Comparison of ENCODE assay signal across 8 cellular contexts in genomic region chr17:9002610-9003354, GRCh38.
DNase-seq lines count a peak whose midpoint lies in the region; ATAC-seq lines count a peak whose summit lies in the region.

No MANE protein-coding gene starts in this region.

- DNase-seq in activated effector memory CD4-positive, alpha-beta T cell treated with anti-CD3 and anti-CD28 coated beads, Interleukin-2, amount 50 U/mL, for 16 hours, result peak; percentile 77
- DNase-seq in activated effector memory CD4-positive, alpha-beta T cell treated with Interleukin-2 at 50 U/mL for 16 hours, result no peak
- peak; percentile 40 for DNase-seq in activated naive CD4-positive, alpha-beta T cell treated with anti-CD3 and anti-CD28 coated beads, Interleukin-2, amount 10 ng/mL, durations not matched to agents 7 days and 5 days
- DNase-seq in stimulated activated CD4-positive, alpha-beta T cell treated with anti-CD3 and anti-CD28 coated beads, Interleukin-4, amount 100 ng/mL, for 4 hours, result peak; percentile 5 to 39
- DNase-seq in NCI-H526 treated with DMSO at 0.1 percent for 48 hours (lab: John Stamatoyannopoulos, UW) (no peak), NCI-H1092 (lab: John Stamatoyannopoulos, UW) (no peak)

- H3K27ac Mint-ChIP-seq in activated naive CD4-positive, alpha-beta T cell treated with anti-CD3 and anti-CD28 coated beads, Interleukin-2, amount 10 ng/mL, durations not matched to agents 7 days and 5 days, result no peak overlapping the region

- peaks cover 13% of the 10 kb centered on the region for H3K4me1 Mint-ChIP-seq in activated naive CD4-positive, alpha-beta T cell treated with anti-CD3 and anti-CD28 coated beads, Interleukin-2, amount 10 ng/mL, durations not matched to agents 7 days and 5 days

- H3K9ac ChIP-seq in iPS-20b (ENCODE audit: low read depth, low read length), result no peak overlapping the region

- H3K27me3 ChIP-seq in iPS-20b (ENCODE audit: insufficient read depth, low read length), result peaks cover 85% of the 10 kb centered on the region

- CTCF ChIA-PET in activated naive CD4-positive, alpha-beta T cell treated with anti-CD3 and anti-CD28 coated beads, Interleukin-2, amount 10 ng/mL, durations not matched to agents 7 days and 5 days (lab: Charles Lee), result interaction anchor here (0.7 to 1.8 kb wide), 5 partner anchors 16 to 520 kb away, joined by 3 to 5 read pairs (median 3); no protein-coding TSS in a partner anchor

- peaks cover 1% of the 10 kb centered on the region for H3K36me3 Mint-ChIP-seq in activated naive CD4-positive, alpha-beta T cell treated with anti-CD3 and anti-CD28 coated beads, Interleukin-2, amount 10 ng/mL, durations not matched to agents 7 days and 5 days

- peaks cover 95% of the 10 kb centered on the region for H3K27me3 Mint-ChIP-seq in activated naive CD4-positive, alpha-beta T cell treated with anti-CD3 and anti-CD28 coated beads, Interleukin-2, amount 10 ng/mL, durations not matched to agents 7 days and 5 days

- no peak overlapping the region for H3K27ac ChIP-seq in iPS-20b (ENCODE audit: low read length)

- no peaks in the 10 kb centered on the region for H3K9me3 Mint-ChIP-seq in activated naive CD4-positive, alpha-beta T cell treated with anti-CD3 and anti-CD28 coated beads, Interleukin-2, amount 10 ng/mL, durations not matched to agents 7 days and 5 days

- H3K4me3 ChIP-seq in iPS-20b (ENCODE audit: low read length), result peak overlapping the region; percentile 43; the same call in 1 of the 2 replicates

- peaks cover 7% of the 10 kb centered on the region; the same call in 1 of the 2 replicates for H3K4me1 ChIP-seq in iPS-20b (ENCODE audit: insufficient read depth, low read length)

- H3K4me3 Mint-ChIP-seq in activated naive CD4-positive, alpha-beta T cell treated with anti-CD3 and anti-CD28 coated beads, Interleukin-2, amount 10 ng/mL, durations not matched to agents 7 days and 5 days, result peak overlapping the region; percentile 49

- H3K36me3 ChIP-seq in iPS-20b (ENCODE audit: insufficient read depth, low read depth, low read length), result no peaks in the 10 kb centered on the region

- no peak for ATAC-seq in GM19452 (IDR thresholded peaks at IDR 0.05; ENCODE audit: unreplicated experiment)

- no peaks in the 10 kb centered on the region for H3K9me3 ChIP-seq in iPS-20b (ENCODE audit: insufficient read depth, low read depth, low read length)

Comparison
In these comparisons a context has a peak if more than half of its experiments do, and no peak if none do; other contexts are left out.
1. DNase-seq: peak in activated effector memory CD4-positive, alpha-beta T cell treated with anti-CD3 and anti-CD28 coated beads, Interleukin-2, amount 50 U/mL, for 16 hours (single experiment), activated naive CD4-positive, alpha-beta T cell treated with anti-CD3 and anti-CD28 coated beads, Interleukin-2, amount 10 ng/mL, durations not matched to agents 7 days and 5 days (single experiment) and stimulated activated CD4-positive, alpha-beta T cell treated with anti-CD3 and anti-CD28 coated beads, Interleukin-4, amount 100 ng/mL, for 4 hours (2 of 2); none in activated effector memory CD4-positive, alpha-beta T cell treated with Interleukin-2 at 50 U/mL for 16 hours (single experiment), NCI-H526 treated with DMSO at 0.1 percent for 48 hours (single experiment) and NCI-H1092 (single experiment).